Comparison of ENCODE assay signal across 17 cellular contexts in genomic region chr6:101784094-101784493, GRCh38.
DNase-seq lines count a peak whose midpoint lies in the region; ATAC-seq and TF ChIP-seq lines count a peak whose summit lies in the region.
"Had no signal": no experiment of that assay in that cellular context is flagged by ENCODE, and none has a peak within 500 bp of the region (broad histone marks: within the 10 kb centered on the region; RNA-seq: fewer than 3 reads in every experiment).

No MANE protein-coding gene starts in this region.

- TF ChIP-seq CTCF in heart right ventricle (IDR thresholded peaks at IDR 0.05) (no peak), nephron progenitor cell (IDR thresholded peaks at IDR 0.05) (no peak)

- peak overlapping the region; percentile 12 for H3K27ac Mint-ChIP-seq in nephron progenitor cell
- H3K27ac Mint-ChIP-seq: B cell; CD4-positive, alpha-beta T cell; CD8-positive, alpha-beta T cell had no signal

- 85% methylated on average over 2 of the region's 2 CpGs for WGBS in heart right ventricle, 2 donors

- no peaks in the 10 kb centered on the region for H3K4me1 ChIP-seq in heart right ventricle
- H3K4me1 ChIP-seq: A549; BLaER1 treated with 17β-estradiol and CSF1 and Interleukin-3, amounts not matched to agents 10 nM and 100 nM; Caco-2 had no signal

- peak; percentile 61 for DNase-seq in cardiac septum (ENCODE audit: low spot score)
- no peak for DNase-seq in heart right ventricle
- no peak for DNase-seq in nephron progenitor cell
- no peak for DNase-seq in NCI-H1436 treated with DMSO at 0.1 percent for 48 hours (lab: John Stamatoyannopoulos, UW)
- DNase-seq in stimulated activated CD4-positive, alpha-beta T cell treated with anti-CD3 and anti-CD28 coated beads, Interleukin-4, amount 100 ng/mL, for 4 hours, result no peak
- DNase-seq: AML-193; Caco-2; Calu3; CD4-positive, alpha-beta T cell; CD8-positive, alpha-beta T cell; DMS79 treated with DMSO at 0.1 percent for 48 hours; GF-D8 had no signal

- no peak for ATAC-seq in heart right ventricle
- ATAC-seq: A549; CD8-positive, alpha-beta T cell had no signal

- no peaks in the 10 kb centered on the region for H3K36me3 ChIP-seq in heart right ventricle
- H3K36me3 ChIP-seq: BLaER1 treated with 17β-estradiol and CSF1 and Interleukin-3, amounts not matched to agents 10 nM and 100 nM had no signal

- peaks cover 0 to 36% (median 6%) of the 10 kb centered on the region in 11 donors for H3K9me3 ChIP-seq in heart right ventricle
- H3K9me3 ChIP-seq: A549, Caco-2 had no signal

- H3K4me3 Mint-ChIP-seq in nephron progenitor cell, result no peak overlapping the region
- H3K4me3 Mint-ChIP-seq: B cell; CD4-positive, alpha-beta T cell; CD8-positive, alpha-beta T cell had no signal

- intact Hi-C loops in cardiac septum (cut with DNase I) (no loop called here), heart right ventricle (cut with DNase I) (no loop called here)

- H3K9me3 Mint-ChIP-seq in nephron progenitor cell, result peaks cover 14% of the 10 kb centered on the region

- H3K4me1 Mint-ChIP-seq in nephron progenitor cell, result no peaks in the 10 kb centered on the region
- H3K4me1 Mint-ChIP-seq: B cell had no signal

- no peak overlapping the region for H3K4me3 ChIP-seq in heart right ventricle
- H3K4me3 ChIP-seq: A549; BLaER1 treated with 17β-estradiol and CSF1 and Interleukin-3, amounts not matched to agents 10 nM and 100 nM had no signal

- H3K27me3 Mint-ChIP-seq in nephron progenitor cell (ENCODE audit: low read depth, poor library complexity), result no peaks in the 10 kb centered on the region
- H3K27me3 Mint-ChIP-seq: B cell; CD4-positive, alpha-beta T cell had no signal

- H3K27ac ChIP-seq in heart right ventricle, result no peak overlapping the region
- H3K27ac ChIP-seq: 22Rv1; A549; BLaER1 treated with 17β-estradiol and CSF1 and Interleukin-3, amounts not matched to agents 10 nM and 100 nM; C4-2B had no signal

- no peaks in the 10 kb centered on the region for H3K27me3 ChIP-seq in heart right ventricle
- H3K27me3 ChIP-seq: BLaER1 treated with 17β-estradiol and CSF1 and Interleukin-3, amounts not matched to agents 10 nM and 100 nM had no signal

- H3K36me3 Mint-ChIP-seq in nephron progenitor cell (ENCODE audit: low read depth), result no peaks in the 10 kb centered on the region
- H3K36me3 Mint-ChIP-seq: CD8-positive, alpha-beta T cell had no signal
